In genomic region chr17:1470071-1470773, GRCh38 we compare ENCODE assay signal across 28 cellular contexts.
"Had no signal": no experiment of that assay in that cellular context is flagged by ENCODE, and none has a peak within 500 bp of the region (broad histone marks: within the 10 kb centered on the region; RNA-seq: fewer than 3 reads in every experiment).

No MANE protein-coding gene starts in this region.

- DNase-seq: activated CD4-positive, alpha-beta T cell treated with anti-CD3 and anti-CD28 coated beads for 48 hours; activated CD4-positive, alpha-beta T cell treated with anti-CD3 and anti-CD28 coated beads, Interleukin-2, amount 50 U/mL, for 4 hours; activated CD4-positive, CD25-positive, alpha-beta regulatory T cell treated with anti-CD3 and anti-CD28 coated beads, Interleukin-2, amount 50 U/mL, for 72 hours; activated CD8-positive, alpha-beta memory T cell treated with anti-CD3 and anti-CD28 coated beads, Interleukin-2, amount 50 U/mL, for 48 hours; activated CD8-positive, alpha-beta T cell treated with anti-CD3 and anti-CD28 coated beads, Interleukin-2, amount 10 ng/mL, durations not matched to agents 7 days and 5 days; activated naive CD4-positive, alpha-beta T cell; activated T-cell treated with anti-CD3 and anti-CD28 coated beads, Interleukin-2, amount 50 U/mL, for 1 hour; amniotic stem cell; body of pancreas; central memory CD4-positive, alpha-beta T cell; Kasumi-1; KBM-7; NCI-H1092; NCI-H1417; NCI-H1930; NCI-H345; NCI-H510A; NCI-H526 treated with DMSO at 0.1 percent for 48 hours; PC-3; RPMI8226; SJCRH30; SK-N-SH; SW 1271 had no signal

- H3K4me2 ChIP-seq: SK-N-SH had no signal

- H3K4me1 ChIP-seq: ascending aorta, body of pancreas, SJCRH30 had no signal

- H3K9me2 ChIP-seq: SK-N-SH had no signal

- H3K27ac ChIP-seq: ascending aorta, body of pancreas, SJCRH30 had no signal

- H3K4me3 ChIP-seq: ascending aorta, body of pancreas, SJCRH30 had no signal

- H3K9me3 ChIP-seq: ascending aorta, body of pancreas, SJCRH30, SK-N-SH had no signal

- H3K27me3 Mint-ChIP-seq: activated naive CD4-positive, alpha-beta T cell treated with anti-CD3 and anti-CD28 coated beads, Interleukin-2, amount 50 U/mL, for 24 hours had no signal

- FAIRE-seq: bronchial epithelial cell had no signal

- H3K36me3 ChIP-seq: SJCRH30 had no signal

- H3K27ac Mint-ChIP-seq: activated CD8-positive, alpha-beta T cell treated with anti-CD3 and anti-CD28 coated beads, Interleukin-2, amount 10 ng/mL, durations not matched to agents 7 days and 5 days; activated naive CD4-positive, alpha-beta T cell treated with anti-CD3 and anti-CD28 coated beads, Interleukin-2, amount 50 U/mL, for 24 hours; WTC11 had no signal

- H3K4me3 Mint-ChIP-seq: activated CD8-positive, alpha-beta T cell treated with anti-CD3 and anti-CD28 coated beads, Interleukin-2, amount 10 ng/mL, durations not matched to agents 7 days and 5 days; activated naive CD4-positive, alpha-beta T cell treated with anti-CD3 and anti-CD28 coated beads, Interleukin-2, amount 50 U/mL, for 24 hours; WTC11 had no signal

- ATAC-seq: activated CD8-positive, alpha-beta T cell treated with anti-CD3 and anti-CD28 coated beads, Interleukin-2, amount 10 ng/mL, durations not matched to agents 7 days and 5 days; PC-3; Right ventricle myocardium inferior had no signal
